ENCODE assay signal across 11 cellular contexts in the genomic region with DNA sequence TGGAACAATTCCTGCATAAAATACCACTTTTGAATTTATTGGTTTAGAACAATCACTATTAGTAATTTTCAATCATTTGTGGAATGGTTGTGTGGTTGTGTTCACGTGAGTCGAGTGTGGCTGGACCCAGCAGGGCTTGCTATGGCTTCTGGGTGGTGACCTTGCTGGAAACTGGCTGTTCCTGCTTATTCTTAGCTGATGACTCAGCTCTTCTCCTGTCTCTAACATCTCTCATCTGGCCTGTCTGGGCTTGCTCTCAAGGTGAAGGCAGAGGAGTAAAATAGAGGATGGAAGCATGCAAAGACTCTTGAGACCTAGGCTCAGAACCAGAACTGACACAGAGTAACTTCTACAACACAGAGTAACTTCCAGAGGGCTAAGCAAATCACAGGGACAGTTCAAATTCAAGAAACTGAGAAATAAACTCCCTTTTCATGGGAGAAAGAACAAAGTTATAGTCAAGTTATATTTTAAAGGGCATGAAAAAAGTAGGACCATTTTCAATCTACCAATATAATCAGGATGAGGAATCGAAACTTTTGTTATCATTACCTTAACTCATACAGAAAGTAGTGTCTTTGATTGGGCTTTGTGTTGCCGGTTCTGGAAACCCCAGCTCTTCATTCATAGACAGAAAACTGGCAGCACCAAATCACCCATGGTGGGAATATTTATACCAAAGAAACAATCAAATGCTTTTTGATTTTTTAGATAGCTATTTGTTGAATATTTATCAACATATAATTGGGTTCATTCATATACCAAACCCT.
DNase-seq lines count a peak whose midpoint lies in the region; ATAC-seq lines count a peak whose summit lies in the region.
"Had no signal": no experiment of that assay in that cellular context is flagged by ENCODE, and none has a peak within 500 bp of the region (broad histone marks: within the 10 kb centered on the region; RNA-seq: fewer than 3 reads in every experiment).

No MANE protein-coding gene starts in this region.

- H3K36me3 ChIP-seq in adipocyte (ENCODE audit: control insufficient read depth, insufficient read depth, low read length, severe bottlenecking): no peaks in the 10 kb centered on the region

- no peak overlapping the region for H3K4me3 ChIP-seq in adipocyte (ENCODE audit: low read length)

- no peaks in the 10 kb centered on the region for H3K27me3 ChIP-seq in adipocyte (replicated peaks; ENCODE audit: control insufficient read depth, insufficient read depth, low read length)

- DNase-seq in EL (peak; percentile 21), HK-2 (ENCODE audit: unreplicated experiment) (peak; percentile 16), adipocyte (ENCODE audit: low read depth) (peak; percentile 52), myocyte (ENCODE audit: low read depth) (peak; percentile 0), NCI-H2081 treated with DMSO at 0.1 percent for 48 hours (lab: John Stamatoyannopoulos, UW) (no peak), hippocampal formation (lab: John Stamatoyannopoulos, UW) (no peak), NCI-H345 treated with DMSO at 0.1 percent for 48 hours (lab: John Stamatoyannopoulos, UW; ENCODE audit: unreplicated experiment) (no peak)
- DNase-seq: activated CD8-positive, alpha-beta memory T cell treated with anti-CD3 and anti-CD28 coated beads, Interleukin-2, amount 50 U/mL, for 4 hours; NCI-H1417 treated with DMSO at 0.1 percent for 48 hours; posterior cingulate gyrus had no signal

- H3K9ac ChIP-seq in adipocyte (ENCODE audit: low read length): no peak overlapping the region

- H3K9me3 ChIP-seq in adipocyte (ENCODE audit: control insufficient read depth, low read length): no peaks in the 10 kb centered on the region

- H3K4me1 ChIP-seq in adipocyte (ENCODE audit: control insufficient read depth, insufficient read depth, low read length): no peaks in the 10 kb centered on the region

- ATAC-seq in HG03469 (IDR thresholded peaks at IDR 0.05; ENCODE audit: unreplicated experiment): no peak

Comparison
In these comparisons a context has a peak if more than half of its experiments do, and no peak if none do; other contexts are left out.
1. DNase-seq: peak in EL (single experiment), HK-2 (single experiment), adipocyte (single experiment) and myocyte (single experiment); none in NCI-H2081 treated with DMSO at 0.1 percent for 48 hours (single experiment), hippocampal formation (0 of 2) and NCI-H345 treated with DMSO at 0.1 percent for 48 hours (single experiment).